1 cellular context compared by ENCODE assay signal in the genomic region with DNA sequence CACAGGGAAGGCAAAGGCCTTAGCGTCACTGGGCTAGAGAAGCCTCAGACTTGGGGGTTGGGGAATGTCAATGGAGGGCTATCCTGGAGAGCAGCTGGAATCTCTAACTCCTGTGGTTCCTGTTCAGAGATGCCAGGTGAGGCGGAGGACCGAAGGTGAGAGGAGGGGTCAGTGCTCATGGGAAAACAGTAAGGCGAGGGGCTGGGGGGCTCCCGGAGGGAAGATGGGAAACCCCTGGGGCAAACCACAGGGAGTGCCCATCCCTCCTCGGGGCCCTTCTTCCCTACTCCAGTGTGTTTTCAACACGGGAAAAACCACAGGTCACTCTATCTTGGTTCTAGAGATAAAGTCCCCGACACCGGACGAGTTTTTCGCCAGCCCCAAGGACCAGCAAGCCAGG.
TF ChIP-seq lines count a peak whose summit lies in the region.

No MANE protein-coding gene starts in this region.

TF ChIP-seq in endothelial cell of umbilical vein, 7 proteins besides CTCF, POLR2A, EP300 and RAD21:
- no peak for TF ChIP-seq EZH2 (IDR thresholded peaks at IDR 0.05; ENCODE audit: borderline replicate concordance, low read depth, low read length, severe bottlenecking)
- no peak for TF ChIP-seq JUN (IDR thresholded peaks at IDR 0.05; ENCODE audit: borderline replicate concordance, insufficient read depth, insufficient read length, low read depth)
- TF ChIP-seq GATA2 (IDR thresholded peaks at IDR 0.05; ENCODE audit: insufficient read depth, insufficient read length, low read depth, low read length) = no peak
- TF ChIP-seq MYC (IDR thresholded peaks at IDR 0.05; ENCODE audit: low read depth, low read length) = no peak
- TF ChIP-seq FOS (IDR thresholded peaks at IDR 0.05; ENCODE audit: borderline replicate concordance, insufficient read depth, low read length) = no peak
- TF ChIP-seq, protein P1, sequence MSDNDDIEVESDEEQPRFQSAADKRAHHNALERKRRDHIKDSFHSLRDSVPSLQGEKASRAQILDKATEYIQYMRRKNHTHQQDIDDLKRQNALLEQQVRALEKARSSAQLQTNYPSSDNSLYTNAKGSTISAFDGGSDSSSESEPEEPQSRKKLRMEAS (IDR thresholded peaks at IDR 0.05; ENCODE audit: insufficient read depth, insufficient read length) = no peak
- no peak for TF ChIP-seq POLR2AphosphoS5 (IDR thresholded peaks at IDR 0.05; ENCODE audit: insufficient read depth, low read depth, low read length)
TF ChIP-seq in endothelial cell of umbilical vein: peak in this region for 0.
